ENCODE assay signal across 29 cellular contexts in the genomic region with DNA sequence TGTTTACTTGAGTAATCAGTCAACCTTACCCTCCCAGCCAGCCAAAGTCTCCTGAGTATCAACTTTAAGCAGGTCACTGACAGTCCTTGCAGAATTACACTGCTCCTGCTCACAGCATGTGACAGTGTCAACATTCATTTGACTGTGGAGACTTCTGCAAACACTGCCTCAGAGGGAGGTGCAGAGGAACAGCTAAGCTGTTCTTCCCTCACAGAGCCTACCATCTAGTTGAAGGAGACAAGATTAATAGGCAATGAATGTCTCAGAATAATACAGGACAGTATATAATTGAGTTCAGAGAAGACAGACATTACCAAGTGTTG. TPM values are rescaled to one million over a fixed set of nuclear protein-coding genes. Genes with fewer than 3 reads are reported as not detected.
DNase-seq lines count a peak whose midpoint lies in the region; ATAC-seq and TF ChIP-seq lines count a peak whose summit lies in the region.
"Had no signal": no experiment of that assay in that cellular context is flagged by ENCODE, and none has a peak within 500 bp of the region (broad histone marks: within the 10 kb centered on the region; RNA-seq: fewer than 3 reads in every experiment).

No MANE protein-coding gene starts in this region.

- H3K9me3 ChIP-seq in RWPE2 (ENCODE audit: severe bottlenecking) (no peaks in the 10 kb centered on the region), left lung (no peaks in the 10 kb centered on the region), vagina (no peaks in the 10 kb centered on the region)
- H3K9me3 ChIP-seq: gastrocnemius medialis, Peyer's patch, tibial nerve had no signal

- DNase-seq in natural killer cell treated with Interleukin-12 subunit alpha and Interleukin-12 subunit beta and Interleukin-15 and Interleukin-18, amount 100 ng/mL, for 72 hours (ENCODE audit: low spot score): peak; percentile 16
- DNase-seq in natural killer cell (no peak), RWPE2 (ENCODE audit: low spot score) (no peak), left lung (no peak), vagina (ENCODE audit: extremely low spot score in 2 of 2) (no peak), 8988T (no peak), DMS 273 treated with DMSO at 0.1 percent for 48 hours (lab: John Stamatoyannopoulos, UW) (no peak), NCI-H774 (lab: John Stamatoyannopoulos, UW) (no peak)
- DNase-seq: activated CD4-positive, CD25-positive, alpha-beta regulatory T cell treated with anti-CD3 and anti-CD28 coated beads, Interleukin-2, amount 50 U/mL, for 72 hours; cerebellar nuclear complex; DND-41; effector CD8-positive, alpha-beta T cell; gastrocnemius medialis; Kasumi-1; naive thymus-derived CD8-positive, alpha-beta T cell; NCI-H1048; NK-92 treated with Interleukin-12 subunit alpha and Interleukin-12 subunit beta, amount 100 ng/mL, for 24 hours; Peyer's patch; stimulated activated CD4-positive, alpha-beta T cell treated with anti-CD3 and anti-CD28 coated beads, Interleukin-2, amount 100 ng/mL, for 24 hours; stimulated activated naive CD4-positive, alpha-beta T cell had no signal

- H3K4me1 ChIP-seq in RWPE2 (ENCODE audit: insufficient read depth, poor library complexity, severe bottlenecking) (peaks cover 23% of the 10 kb centered on the region), left lung (peaks cover 0 to 6% of the 10 kb centered on the region in 2 donors), vagina (peaks cover 20% of the 10 kb centered on the region)
- H3K4me1 ChIP-seq: gastrocnemius medialis, Peyer's patch had no signal

- intact Hi-C loops in natural killer cell (cut with micrococcal nuclease) (no loop called here), left lung (cut with DNase I) (no loop called here), vagina (cut with DNase I) (no loop called here)

- H3K4me1 Mint-ChIP-seq in natural killer cell treated with Interleukin-12 subunit alpha and Interleukin-12 subunit beta and Interleukin-15 and Interleukin-18, amount 100 ng/mL, for 72 hours (ENCODE audit: low read depth in 2 of 2): peaks cover 0 to 7% of the 10 kb centered on the region in 2 donors
- no peaks in the 10 kb centered on the region for H3K4me1 Mint-ChIP-seq in natural killer cell
- H3K4me1 Mint-ChIP-seq: memory B cell had no signal

- peaks cover 15 to 23% of the 10 kb centered on the region in 2 donors for H3K27me3 Mint-ChIP-seq in natural killer cell treated with Interleukin-12 subunit alpha and Interleukin-12 subunit beta and Interleukin-15 and Interleukin-18, amount 100 ng/mL, for 72 hours
- H3K27me3 Mint-ChIP-seq in natural killer cell (ENCODE audit: low read depth in 2 of 2): peaks cover 18 to 19% of the 10 kb centered on the region in 2 donors

- H3K27ac ChIP-seq in RWPE2 (ENCODE audit: poor library complexity, severe bottlenecking) (peak overlapping the region; percentile 74), left lung (no peak overlapping the region), vagina (peak overlapping the region; percentile 52)
- H3K27ac ChIP-seq: gastrocnemius medialis, Peyer's patch had no signal

- no peak overlapping the region for H3K27ac Mint-ChIP-seq in natural killer cell treated with Interleukin-12 subunit alpha and Interleukin-12 subunit beta and Interleukin-15 and Interleukin-18, amount 100 ng/mL, for 72 hours
- H3K27ac Mint-ChIP-seq in natural killer cell: no peak overlapping the region
- H3K27ac Mint-ChIP-seq: memory B cell; naive thymus-derived CD8-positive, alpha-beta T cell; progenitor cell of endocrine pancreas had no signal

- no peak for ATAC-seq in natural killer cell treated with Interleukin-12 subunit alpha and Interleukin-12 subunit beta and Interleukin-15 and Interleukin-18, amount 100 ng/mL, for 72 hours
- ATAC-seq in natural killer cell: no peak
- ATAC-seq in RWPE2 (ENCODE audit: low read depth): no peak
- peak; percentile 47 for ATAC-seq in left lung
- ATAC-seq: activated naive CD4-positive, alpha-beta T cell treated with anti-CD3 and anti-CD28 coated beads, Interleukin-2, amount 50 U/mL, for 72 hours; esophagus mucosa; naive thymus-derived CD8-positive, alpha-beta T cell had no signal

- no peaks in the 10 kb centered on the region for H3K36me3 Mint-ChIP-seq in natural killer cell treated with Interleukin-12 subunit alpha and Interleukin-12 subunit beta and Interleukin-15 and Interleukin-18, amount 100 ng/mL, for 72 hours
- no peaks in the 10 kb centered on the region for H3K36me3 Mint-ChIP-seq in natural killer cell
- H3K36me3 Mint-ChIP-seq: activated naive CD4-positive, alpha-beta T cell treated with anti-CD3 and anti-CD28 coated beads, Interleukin-2, amount 50 U/mL, for 72 hours; memory B cell; naive thymus-derived CD8-positive, alpha-beta T cell had no signal

- TF ChIP-seq CTCF in natural killer cell (IDR thresholded peaks at IDR 0.05): no peak
- TF ChIP-seq CTCF in RWPE2 (IDR thresholded peaks at IDR 0.05; ENCODE audit: poor library complexity, severe bottlenecking): no peak
- no peak for TF ChIP-seq CTCF in left lung (IDR thresholded peaks at IDR 0.05)
- TF ChIP-seq CTCF in vagina (IDR thresholded peaks at IDR 0.05): no peak

- H3K36me3 ChIP-seq in RWPE2 (ENCODE audit: low read depth) (no peaks in the 10 kb centered on the region), left lung (no peaks in the 10 kb centered on the region), vagina (no peaks in the 10 kb centered on the region)
- H3K36me3 ChIP-seq: gastrocnemius medialis, Peyer's patch, tibial nerve had no signal

- H3K4me3 ChIP-seq in RWPE2 (ENCODE audit: severe bottlenecking) (no peak overlapping the region), left lung (no peak overlapping the region), vagina (no peak overlapping the region)
- H3K4me3 ChIP-seq: gastrocnemius medialis, Peyer's patch, skin epidermis, tibial nerve had no signal

- H3K4me3 Mint-ChIP-seq in natural killer cell treated with Interleukin-12 subunit alpha and Interleukin-12 subunit beta and Interleukin-15 and Interleukin-18, amount 100 ng/mL, for 72 hours: no peak overlapping the region
- no peak overlapping the region for H3K4me3 Mint-ChIP-seq in natural killer cell
- H3K4me3 Mint-ChIP-seq: memory B cell; naive thymus-derived CD8-positive, alpha-beta T cell had no signal

- no peak for TF ChIP-seq POLR2A in vagina (IDR thresholded peaks at IDR 0.05)

- H3K9me3 Mint-ChIP-seq in natural killer cell treated with Interleukin-12 subunit alpha and Interleukin-12 subunit beta and Interleukin-15 and Interleukin-18, amount 100 ng/mL, for 72 hours: no peaks in the 10 kb centered on the region
- no peaks in the 10 kb centered on the region for H3K9me3 Mint-ChIP-seq in natural killer cell
- H3K9me3 Mint-ChIP-seq: activated naive CD4-positive, alpha-beta T cell treated with anti-CD3 and anti-CD28 coated beads, Interleukin-2, amount 50 U/mL, for 72 hours; memory B cell; naive thymus-derived CD8-positive, alpha-beta T cell had no signal

- H3K27me3 ChIP-seq in RWPE2 (ENCODE audit: insufficient read depth, poor library complexity, severe bottlenecking) (no peaks in the 10 kb centered on the region), left lung (no peaks in the 10 kb centered on the region), vagina (no peaks in the 10 kb centered on the region)
- H3K27me3 ChIP-seq: gastrocnemius medialis, Peyer's patch, tibial nerve had no signal

RNA-seq across cellular contexts. Expression of a gene that starts 11.9 kb away (rescaled TPM):
- total RNA-seq in natural killer cell treated with Interleukin-12 subunit alpha and Interleukin-12 subunit beta and Interleukin-15 and Interleukin-18, amount 100 ng/mL, for 72 hours: under 1 TPM; 0.21 to 0.36 TPM
- total RNA-seq in natural killer cell: under 1 TPM in 1 of 3 donors, not detected in 2; 0.10 TPM
- under 1 TPM; 0.12 to 0.37 TPM for total RNA-seq in left lung
- not detected for total RNA-seq in vagina
- total RNA-seq: activated naive CD4-positive, alpha-beta T cell treated with anti-CD3 and anti-CD28 coated beads, Interleukin-2, amount 50 U/mL, for 72 hours; astrocyte; esophagus mucosa; HT1080; kidney epithelial cell; naive thymus-derived CD8-positive, alpha-beta T cell had no signal

Comparison
In these comparisons a context has a peak if more than half of its experiments do, and no peak if none do; other contexts are left out.
1. H3K27ac ChIP-seq: peak in RWPE2 (single experiment) and vagina (single experiment); none in left lung (0 of 2).